ENCODE assay signal across 15 cellular contexts in genomic region chr4:176833416-176833815, GRCh38. TPM values are rescaled to one million over a fixed set of nuclear protein-coding genes. Genes with fewer than 3 reads are reported as not detected.
DNase-seq lines count a peak whose midpoint lies in the region; FAIRE-seq and TF ChIP-seq lines count a peak whose summit lies in the region.
"Had no signal": no experiment of that assay in that cellular context is flagged by ENCODE, and none has a peak within 500 bp of the region (broad histone marks: within the 10 kb centered on the region; RNA-seq: fewer than 3 reads in every experiment).

No MANE protein-coding gene starts in this region.

- H3K9me3 Mint-ChIP-seq in neural progenitor cell: no peaks in the 10 kb centered on the region

- peaks cover 14% of the 10 kb centered on the region for H3K4me1 Mint-ChIP-seq in neural progenitor cell

- no peak overlapping the region for H3K9ac ChIP-seq in neural progenitor cell

- no peaks in the 10 kb centered on the region for H3F3A ChIP-seq in neural progenitor cell (ENCODE audit: low read depth)

- FAIRE-seq in endometrium (lab: Jason Lieb, UNC): peak; percentile 94
- FAIRE-seq: H1 had no signal

- no peaks in the 10 kb centered on the region for H4K20me1 ChIP-seq in neural progenitor cell (ENCODE audit: low read depth)

- no peaks in the 10 kb centered on the region for H3K27me3 ChIP-seq in neural progenitor cell

- no peak overlapping the region for H3K27ac Mint-ChIP-seq in neural progenitor cell

- TF ChIP-seq CTCF in AG10803 (conservative IDR thresholded peaks at IDR 0.05; ENCODE audit: low read length) (no peak), neural progenitor cell (IDR thresholded peaks at IDR 0.05) (no peak)

- DNase-seq in AG10803 (ENCODE audit: low read depth) (peak; percentile 43), NCI-H82 (lab: John Stamatoyannopoulos, UW) (peak; percentile 65), neural progenitor cell (ENCODE audit: low spot score) (peak; percentile 42), NCI-H1694 treated with DMSO at 0.1 percent for 48 hours (lab: John Stamatoyannopoulos, UW) (no peak), NCI-H69 (lab: John Stamatoyannopoulos, UW) (no peak), foreskin melanocyte (no peak)
- DNase-seq: DMS 273 treated with DMSO at 0.1 percent for 48 hours, NCI-H1048, NCI-H1694, NCI-H446, NCI-H774, SIG-M5 had no signal

- H3K36me3 Mint-ChIP-seq in neural progenitor cell: no peaks in the 10 kb centered on the region

- peak overlapping the region; percentile 53 for H3K27ac ChIP-seq in neural progenitor cell

- H3K4me3 Mint-ChIP-seq in neural progenitor cell: no peak overlapping the region

- H3K4me2 ChIP-seq in neural progenitor cell: peak overlapping the region; percentile 50

- no peaks in the 10 kb centered on the region for H3K79me2 ChIP-seq in neural progenitor cell (ENCODE audit: low read depth)

- peaks cover 17% of the 10 kb centered on the region for H3K4me1 ChIP-seq in neural progenitor cell

- no peak overlapping the region for H3K4me3 ChIP-seq in AG10803 (ENCODE audit: low read length)
- no peak overlapping the region for H3K4me3 ChIP-seq in neural progenitor cell

- H3K36me3 ChIP-seq in neural progenitor cell: no peaks in the 10 kb centered on the region

- peak overlapping the region; percentile 19 for H2AFZ ChIP-seq in neural progenitor cell (replicated peaks)

- H3K9me3 ChIP-seq in neural progenitor cell (ENCODE audit: low read depth): no peaks in the 10 kb centered on the region

- H3K27me3 Mint-ChIP-seq in neural progenitor cell (ENCODE audit: insufficient read depth, low read depth): no peaks in the 10 kb centered on the region

RNA-seq across cellular contexts. Expression of gene VEGFC, which starts 40.7 kb away (rescaled TPM):
- 1.3 and 1.6 TPM in 2 replicates for total RNA-seq in neural progenitor cell (ENCODE audit: low replicate concordance)
- total RNA-seq: A673 had no signal

Comparison
In these comparisons a context has a peak if more than half of its experiments do, and no peak if none do; other contexts are left out.
1. DNase-seq: peak in AG10803 (single experiment), NCI-H82 (single experiment) and neural progenitor cell (single experiment); none in NCI-H1694 treated with DMSO at 0.1 percent for 48 hours (single experiment), NCI-H69 (single experiment) and foreskin melanocyte (single experiment).